ENCODE assay signal across 13 cellular contexts in the genomic region with DNA sequence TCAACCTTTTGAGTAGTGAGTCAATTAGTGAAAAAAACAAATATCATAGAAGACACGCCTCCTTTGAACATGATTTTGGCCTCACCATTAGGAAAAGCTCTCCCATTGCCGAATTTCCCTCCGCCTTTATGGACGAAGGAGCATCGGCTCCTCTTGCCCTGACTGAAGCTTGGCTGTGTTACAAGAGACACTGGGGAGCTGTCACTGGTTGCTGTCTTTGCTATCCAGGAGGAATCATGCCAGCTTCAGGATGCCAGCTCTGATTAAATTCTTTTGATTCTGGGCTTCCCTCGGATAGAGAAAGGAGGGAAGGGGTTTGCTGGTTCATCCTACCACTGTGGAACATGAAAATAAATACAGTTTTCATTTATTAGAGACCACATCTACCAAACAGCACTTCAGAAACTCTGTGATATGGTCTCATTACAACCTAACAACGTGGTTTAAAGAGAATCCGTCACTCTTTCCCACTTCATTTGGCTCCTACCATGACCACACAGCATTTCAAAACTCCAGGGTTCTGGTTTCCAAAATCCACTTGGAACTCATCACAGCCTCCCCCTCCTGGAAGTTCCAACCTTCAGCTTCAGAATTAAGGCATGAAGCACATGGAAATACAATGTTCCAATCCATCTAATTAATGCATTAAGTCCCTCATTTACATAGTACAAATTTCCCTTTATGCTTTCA.
DNase-seq lines count a peak whose midpoint lies in the region; TF ChIP-seq lines count a peak whose summit lies in the region.
"Had no signal": no experiment of that assay in that cellular context is flagged by ENCODE, and none has a peak within 500 bp of the region (broad histone marks: within the 10 kb centered on the region; RNA-seq: fewer than 3 reads in every experiment).

No MANE protein-coding gene starts in this region.

- peak overlapping the region; percentile 52 to 94 (median 88) for H3K27ac Mint-ChIP-seq in brain
- H3K27ac Mint-ChIP-seq: HFFc6 had no signal

- no peaks in the 10 kb centered on the region for H3K36me3 Mint-ChIP-seq in brain

- peak overlapping the region in 2 of 5 experiments; percentile 62 to 73 for H3K4me3 Mint-ChIP-seq in brain
- H3K4me3 Mint-ChIP-seq: HFFc6 had no signal

- TF ChIP-seq CTCF in brain (conservative IDR thresholded peaks at IDR 0.05), result no peak
- TF ChIP-seq CTCF in GM20000 (IDR thresholded peaks at IDR 0.05; ENCODE audit: extremely low read depth, missing control alignments), result no peak

- peak; percentile 24 to 77 for DNase-seq in NCI-H446 (lab: John Stamatoyannopoulos, UW)
- DNase-seq in inferior parietal cortex (ENCODE audit: extremely low spot score), result peak; percentile 45
- peak; percentile 68 for DNase-seq in superior temporal gyrus (ENCODE audit: extremely low spot score)
- DNase-seq in NCI-H82 (lab: John Stamatoyannopoulos, UW), result no peak
- DNase-seq in GM20000 (ENCODE audit: low spot score), result no peak
- no peak for DNase-seq in NCI-H2029 (lab: John Stamatoyannopoulos, UW)
- DNase-seq: HFFc6, KG1, NCI-H1092, NCI-H2227 treated with DMSO at 0.1 percent for 48 hours, NCI-H526 treated with DMSO at 0.1 percent for 48 hours, SHP77 treated with DMSO at 0.1 percent for 48 hours had no signal

- peaks cover 5% of the 10 kb centered on the region for H3K27me3 Mint-ChIP-seq in brain

- peaks cover 35% of the 10 kb centered on the region for H3K4me1 Mint-ChIP-seq in brain

- H3K9me3 Mint-ChIP-seq in brain, result peaks cover 0 to 4% (median 2%) of the 10 kb centered on the region in 5 experiments
- H3K9me3 Mint-ChIP-seq: HFFc6 had no signal

Comparison
In these comparisons a context has a peak if more than half of its experiments do, and no peak if none do; other contexts are left out.
1. DNase-seq: peak in NCI-H446 (2 of 2), inferior parietal cortex (single experiment) and superior temporal gyrus (single experiment); none in NCI-H82 (single experiment), GM20000 (single experiment) and NCI-H2029 (single experiment).